ENCODE assay signal across 8 cellular contexts in genomic region chr17:64491034-64491860, GRCh38. TPM values are rescaled to one million over a fixed set of nuclear protein-coding genes. Genes with fewer than 3 reads are reported as not detected.
DNase-seq lines count a peak whose midpoint lies in the region; ATAC-seq, FAIRE-seq and TF ChIP-seq lines count a peak whose summit lies in the region.

No MANE protein-coding gene starts in this region.

- H3K4me1 ChIP-seq in PC-9 (replicated peaks; ENCODE audit: insufficient read depth), result peaks cover 27% of the 10 kb centered on the region
- peaks cover 0 to 33% (median 16%) of the 10 kb centered on the region in 4 donors for H3K4me1 ChIP-seq in tibial nerve

- H3K4me3 ChIP-seq in PC-9, result no peak overlapping the region
- H3K4me3 ChIP-seq in tibial nerve, result no peak overlapping the region

- H3K4me1 Mint-ChIP-seq in activated naive CD4-positive, alpha-beta T cell treated with anti-CD3 and anti-CD28 coated beads, Interleukin-2, amount 50 U/mL, for 24 hours, result peaks cover 38% of the 10 kb centered on the region

- H3K27me3 Mint-ChIP-seq in activated naive CD4-positive, alpha-beta T cell treated with anti-CD3 and anti-CD28 coated beads, Interleukin-2, amount 50 U/mL, for 24 hours, result no peaks in the 10 kb centered on the region

- no peak for ATAC-seq in HG03442 (IDR thresholded peaks at IDR 0.05; ENCODE audit: unreplicated experiment)

- H3K9me3 ChIP-seq in PC-9 (ENCODE audit: insufficient read depth, low read depth) (no peaks in the 10 kb centered on the region), tibial nerve (no peaks in the 10 kb centered on the region)

- H2AFZ ChIP-seq in PC-9, result no peak overlapping the region

- H3K27me3 ChIP-seq in PC-9 (ENCODE audit: insufficient read depth, low read depth) (no peaks in the 10 kb centered on the region), tibial nerve (no peaks in the 10 kb centered on the region)

- POLR2A ChIA-PET in PC-9 (lab: Charles Lee; ENCODE audit: unreplicated experiment), result interaction anchor here (0.6 kb wide), 1 partner anchor 1496 kb away, joined by 5 read pairs; no protein-coding TSS in a partner anchor

- CTCF ChIA-PET in PC-9 (lab: Charles Lee), result interaction anchor here (0.6 to 2.0 kb wide), 4 partner anchors 11 to 71 kb away, joined by 3 to 11 read pairs (median 4); no protein-coding TSS in a partner anchor

- no peak overlapping the region for H3K27ac ChIP-seq in PC-9
- no peak overlapping the region for H3K27ac ChIP-seq in tibial nerve

- 89 to 91% methylated on average over 13 of the region's 13 CpGs for WGBS in tibial nerve, 2 donors

- in situ Hi-C loops in GM13976 (cut with MboI; ENCODE audit: low sequenced_read_pairs, unreplicated experiment), result loop anchor here (5.0 kb wide), 1 partner anchor 69 kb away; no protein-coding TSS in a partner anchor

- DNase-seq in GM13976 (ENCODE audit: low spot score) (no peak), PC-9 (peak; percentile 25 to 53), kidney tubule cell (ENCODE audit: low spot score) (peak; percentile 52), tibial nerve (ENCODE audit: low spot score in 2 of 2) (no peak), COLO829 (ENCODE audit: low spot score) (no peak), GM12892 (ENCODE audit: insufficient read length) (no peak)

- no peaks in the 10 kb centered on the region for H3K9me3 Mint-ChIP-seq in activated naive CD4-positive, alpha-beta T cell treated with anti-CD3 and anti-CD28 coated beads, Interleukin-2, amount 50 U/mL, for 24 hours

- no peak overlapping the region for H3K4me3 Mint-ChIP-seq in activated naive CD4-positive, alpha-beta T cell treated with anti-CD3 and anti-CD28 coated beads, Interleukin-2, amount 50 U/mL, for 24 hours

- no peak for FAIRE-seq in GM12892 (lab: Jason Lieb, UNC)

- H4K20me1 ChIP-seq in PC-9 (ENCODE audit: insufficient read depth), result no peaks in the 10 kb centered on the region

- no peaks in the 10 kb centered on the region for H3K9me2 ChIP-seq in PC-9 (ENCODE audit: insufficient read depth)

- no peak for TF ChIP-seq EP300 in tibial nerve (IDR thresholded peaks at IDR 0.05)

- peaks cover 10% of the 10 kb centered on the region; the same call in 1 of the 2 replicates for H3F3A ChIP-seq in PC-9 (ENCODE audit: insufficient read depth, low read depth)

- H3K36me3 Mint-ChIP-seq in activated naive CD4-positive, alpha-beta T cell treated with anti-CD3 and anti-CD28 coated beads, Interleukin-2, amount 50 U/mL, for 24 hours, result peaks cover 15% of the 10 kb centered on the region

- TF ChIP-seq CTCF in GM13976 (IDR thresholded peaks at IDR 0.05; ENCODE audit: borderline replicate concordance, control extremely low read depth, extremely low read depth, insufficient read depth, missing control alignments), result peak; percentile 55
- TF ChIP-seq CTCF in PC-9 (conservative IDR thresholded peaks at IDR 0.05), result peak; percentile 84
- peak in 4 of 5 experiments; percentile 16 to 36 (median 28) for TF ChIP-seq CTCF in tibial nerve (IDR thresholded peaks at IDR 0.05)

- no TSS peak for BruUV-seq in PC-9 (replicated peaks; lab: Mats Ljungman, UMichigan)

- H3K4me2 ChIP-seq in PC-9, result no peak overlapping the region

- intact Hi-C loops in PC-9 (cut with micrococcal nuclease; ENCODE audit: unreplicated experiment), result loop anchor here (1.0 kb wide), 2 partner anchors 71 to 184 kb away; no protein-coding TSS in a partner anchor

- peaks cover 37% of the 10 kb centered on the region; the same call in 1 of the 2 replicates for H3K36me3 ChIP-seq in PC-9 (ENCODE audit: low read depth)
- peaks cover 0 to 67% (median 0%) of the 10 kb centered on the region in 3 donors for H3K36me3 ChIP-seq in tibial nerve

- H3K27ac Mint-ChIP-seq in activated naive CD4-positive, alpha-beta T cell treated with anti-CD3 and anti-CD28 coated beads, Interleukin-2, amount 50 U/mL, for 24 hours, result peak overlapping the region; percentile 41

- H3K79me2 ChIP-seq in PC-9 (ENCODE audit: low read depth), result peaks cover 25% of the 10 kb centered on the region

- TF ChIP-seq POLR2A in tibial nerve (IDR thresholded peaks at IDR 0.05) (no peak), GM12892 (IDR thresholded peaks at IDR 0.05; ENCODE audit: low read depth, low read length) (no peak)

RNA-seq across cellular contexts. Expression of gene POLG2, which starts 5.6 kb away (rescaled TPM):
- total RNA-seq in PC-9 (2021) (23.3 and 32.7 TPM in 2 replicates), tibial nerve (10 to 100 TPM in 2 of 4 donors, 1 to 10 TPM in 2; 5.9 to 17.1 (median 10.3) TPM)
- polyA plus RNA-seq in GM12892 (2012; ENCODE audit: missing spikeins), result 24.1 TPM

RNA-seq across cellular contexts. Expression of gene DDX5, which starts 14.8 kb away (rescaled TPM):
- total RNA-seq in PC-9 (2021) (375 and 402 TPM in 2 replicates), tibial nerve (100 to 1,000 TPM; 471 to 820 (median 648) TPM)
- 423 TPM for polyA plus RNA-seq in GM12892 (2012; ENCODE audit: missing spikeins)

RNA-seq across cellular contexts. Expression of gene CEP95, which starts 15.5 kb away (rescaled TPM):
- total RNA-seq in PC-9 (2021) (56.0 and 57.2 TPM in 2 replicates), tibial nerve (10 to 100 TPM; 45.7 to 73.9 (median 59.3) TPM)
- 45.2 TPM for polyA plus RNA-seq in GM12892 (2012; ENCODE audit: missing spikeins)

RNA-seq across cellular contexts. Expression of gene MILR1, which starts 42.3 kb away (rescaled TPM):
- total RNA-seq in PC-9 (2021) (22.9 and 25.6 TPM in 2 replicates), tibial nerve (10 to 100 TPM in 1 of 4 donors, 1 to 10 TPM in 3; 3.1 to 27.0 (median 6.4) TPM)
- 0.76 TPM for polyA plus RNA-seq in GM12892 (2012; ENCODE audit: missing spikeins)

Comparison
In these comparisons a context has a peak if more than half of its experiments do, and no peak if none do; other contexts are left out.
1. DNase-seq: peak in PC-9 (2 of 2) and kidney tubule cell (single experiment); none in GM13976 (single experiment), tibial nerve (0 of 2), COLO829 (single experiment) and GM12892 (single experiment).
2. CTCF ChIP-seq: peak in every context shown above with its lines; median percentile 84 in PC-9; 55 in GM13976; 28 in tibial nerve.